In genomic region chr12:55877824-55878223, GRCh38 we compare ENCODE assay signal across 9 cellular contexts. TPM values are rescaled to one million over a fixed set of nuclear protein-coding genes. Genes with fewer than 3 reads are reported as not detected.
"Had no signal": no experiment of that assay in that cellular context is flagged by ENCODE, and none has a peak within 500 bp of the region (broad histone marks: within the 10 kb centered on the region; RNA-seq: fewer than 3 reads in every experiment).

No MANE protein-coding gene starts in this region.

- H3K4me3 ChIP-seq: GM23248, HAP-1 had no signal

- H3K27ac ChIP-seq: GM23248, HL-60 had no signal

- H2AFZ ChIP-seq: GM23248 had no signal

- ATAC-seq: HCT116, HepG2 had no signal

- H3K9ac ChIP-seq: GM23248 had no signal

- H3K36me3 ChIP-seq: HAP-1 had no signal

- DNase-seq: GM23248, GOT3, H7, KG1 had no signal

- FAIRE-seq: HepG2 had no signal

RNA-seq across cellular contexts. Expression of gene MMP19, which starts 35.1 kb away (rescaled TPM):
- polyA plus RNA-seq: IgD-negative memory B cell had no signal
